Comparison of ENCODE assay signal across 34 cellular contexts in genomic region chr10:97760461-97761257, GRCh38. TPM values are rescaled to one million over a fixed set of nuclear protein-coding genes. Genes with fewer than 3 reads are reported as not detected.
DNase-seq lines count a peak whose midpoint lies in the region; ATAC-seq, FAIRE-seq and TF ChIP-seq lines count a peak whose summit lies in the region.
"Had no signal": no experiment of that assay in that cellular context is flagged by ENCODE, and none has a peak within 500 bp of the region (broad histone marks: within the 10 kb centered on the region; RNA-seq: fewer than 3 reads in every experiment).

No MANE protein-coding gene starts in this region.

- WGBS in K562 (ENCODE audit: insufficient coverage, low coverage, missing lambda C conversion rate) = 74% methylated on average over 7 of the region's 11 CpGs
- 86 to 89% methylated on average over 1 to 2 of the region's 11 CpGs for WGBS in gastroesophageal sphincter (ENCODE audit: low coverage in 1 of 2), 2 donors
- 93 to 94% methylated on average over 11 of the region's 11 CpGs for WGBS in sigmoid colon, 2 donors
- 93% methylated on average over 11 of the region's 11 CpGs for WGBS in smooth muscle cell (ENCODE audit: low lambda C conversion rate)

- H3K9me1 ChIP-seq in K562 (ENCODE audit: control insufficient read depth, insufficient read depth, low read length) = no peaks in the 10 kb centered on the region

- H3K9ac ChIP-seq in K562 (ENCODE audit: insufficient read depth in 1 of 2, low read depth in 2 of 2, low read length in 2 of 2) = no peak overlapping the region
- H3K9ac ChIP-seq in smooth muscle cell (ENCODE audit: low read depth) = no peak overlapping the region

- CTCF ChIA-PET in K562 (lab: Yijun Ruan, JAX; ENCODE audit: low intra/inter-chr PET ratio) = interaction anchor here (2.6 kb wide), 1 partner anchor 108 kb away, joined by 17 read pairs; no protein-coding TSS in a partner anchor

- TF ChIP-seq RAD21 in K562 (CRISPR knock-in tag; conservative IDR thresholded peaks at IDR 0.05 in 1 of 2, IDR thresholded peaks at IDR 0.05 in 1 of 2) = no peak

- no peak for TF ChIP-seq POLR2A in K562 (conservative IDR thresholded peaks at IDR 0.05)
- TF ChIP-seq POLR2A in gastroesophageal sphincter (IDR thresholded peaks at IDR 0.05) = no peak
- TF ChIP-seq POLR2A in sigmoid colon (IDR thresholded peaks at IDR 0.05) = no peak

- H3K27ac ChIP-seq in K562 (ENCODE audit: extremely low read depth, low read depth, low read length) = no peak overlapping the region
- peak overlapping the region in 3 of 4 donors; percentile 16 to 59 (median 47) for H3K27ac ChIP-seq in gastroesophageal sphincter
- peak overlapping the region in 3 of 4 donors; percentile 26 to 60 (median 43) for H3K27ac ChIP-seq in sigmoid colon
- no peak overlapping the region for H3K27ac ChIP-seq in smooth muscle cell (ENCODE audit: low read depth)
- H3K27ac ChIP-seq: 22Rv1, adrenal gland, C4-2B, SK-N-MC had no signal

- ATAC-seq in K562 (no peak), gastroesophageal sphincter (no peak), GM18519 (IDR thresholded peaks at IDR 0.05; ENCODE audit: low FRiP score, unreplicated experiment) (no peak)
- ATAC-seq: GM23338; naive thymus-derived CD4-positive, alpha-beta T cell; stimulated activated naive B cell treated with anti-CD40 and anti-IgM and Interleukin-4, amounts not matched to agents 10 μg/mL and 1 μg/mL and 100 μg/mL, for 72 hours had no signal

- H3F3A ChIP-seq in smooth muscle cell (ENCODE audit: low read depth) = no peaks in the 10 kb centered on the region

- TF ChIP-seq CTCF in K562 (IDR thresholded peaks at IDR 0.05 in 2 of 3, conservative IDR thresholded peaks at IDR 0.05 in 1 of 3; ENCODE audit: insufficient read depth in 2 of 3, low read depth in 1 of 3, low read length in 3 of 3) = no peak
- TF ChIP-seq CTCF in gastroesophageal sphincter (IDR thresholded peaks at IDR 0.05) = no peak
- no peak for TF ChIP-seq CTCF in sigmoid colon (IDR thresholded peaks at IDR 0.05)
- TF ChIP-seq CTCF in smooth muscle cell (IDR thresholded peaks at IDR 0.05; ENCODE audit: borderline replicate concordance, insufficient read depth, poor library complexity, severe bottlenecking) = no peak

- H2AFZ ChIP-seq in K562 (ENCODE audit: low read depth, low read length) = no peak overlapping the region
- no peak overlapping the region for H2AFZ ChIP-seq in smooth muscle cell (ENCODE audit: low read depth)
- H2AFZ ChIP-seq: GM23338 had no signal

- H4K20me1 ChIP-seq in K562 (replicated peaks; ENCODE audit: control insufficient read depth, insufficient read depth, low read length) (no peaks in the 10 kb centered on the region; the same call in 1 of the 2 replicates), smooth muscle cell (ENCODE audit: low read depth) (peaks cover 13% of the 10 kb centered on the region)

- in situ Hi-C loops in K562 (cut with MboI) = loop anchor here (25.0 kb wide), 1 partner anchor 102 kb away; no protein-coding TSS in a partner anchor

- H3K4me1 ChIP-seq in K562 (replicated peaks in 1 of 2; ENCODE audit: control insufficient read depth in 2 of 2, insufficient read depth in 2 of 2, low read length in 2 of 2) (peaks cover 0 to 6% of the 10 kb centered on the region in 2 experiments; a peak in 2 of 5 replicates), gastroesophageal sphincter (peaks cover 0 to 13% (median 0%) of the 10 kb centered on the region in 3 donors), sigmoid colon (no peaks in the 10 kb centered on the region), smooth muscle cell (ENCODE audit: low read depth) (peaks cover 13% of the 10 kb centered on the region)
- H3K4me1 ChIP-seq: adrenal gland had no signal

- no peak overlapping the region for H3K4me3 Mint-ChIP-seq in activated CD4-positive, alpha-beta T cell treated with anti-CD3 and anti-CD28 coated beads, Interleukin-2, amount 10 ng/mL, durations not matched to agents 24 days and 14 days
- H3K4me3 Mint-ChIP-seq in activated T-helper 2 cell treated with anti-CD3 and anti-CD28 coated beads, Interferon-gamma antibody, Interleukin-2, Interleukin-4, amounts not matched to agents 10 μg/mL and 5 μg/mL and 100 μg/mL, durations not matched to agents 14 hours and 24 hours and 36 hours (ENCODE audit: low read depth) = no peak overlapping the region
- H3K4me3 Mint-ChIP-seq: activated CD4-positive, alpha-beta memory T cell treated with anti-CD3 and anti-CD28 coated beads for 36 hours; GM23338; naive thymus-derived CD4-positive, alpha-beta T cell; stimulated activated naive B cell treated with anti-CD40 and anti-IgM and Interleukin-4, amounts not matched to agents 10 μg/mL and 1 μg/mL and 100 μg/mL, for 72 hours had no signal

- no peak for DNase-seq in activated CD4-positive, alpha-beta T cell treated with anti-CD3 and anti-CD28 coated beads, Interleukin-2, amount 10 ng/mL, durations not matched to agents 24 days and 14 days
- DNase-seq in activated CD4-positive, alpha-beta T cell treated with anti-CD3 and anti-CD28 coated beads for 48 hours = no peak
- DNase-seq in K562 (ENCODE audit: extremely low read depth in 1 of 4, low spot score in 3 of 4) (no peak), sigmoid colon (no peak), smooth muscle cell (lab: John Stamatoyannopoulos, UW; ENCODE audit: unreplicated experiment) (no peak)
- no peak for DNase-seq in activated T-helper 2 cell treated with anti-CD3 and anti-CD28 coated beads, Interferon-gamma antibody, Interleukin-2, Interleukin-4, amounts not matched to agents 10 μg/mL and 5 μg/mL and 100 μg/mL, durations not matched to agents 14 hours and 24 hours and 36 hours (ENCODE audit: low spot score)
- DNase-seq: activated CD4-positive, alpha-beta memory T cell treated with anti-CD3 and anti-CD28 coated beads for 36 hours; activated CD4-positive, CD25-positive, alpha-beta regulatory T cell; activated CD8-positive, alpha-beta memory T cell treated with anti-CD3 and anti-CD28 coated beads, Interleukin-2, amount 50 U/mL, for 4 hours; activated naive CD4-positive, alpha-beta T cell treated with Interleukin-2 at 50 U/mL for 16 hours; adrenal gland; COR-L47; DMS53; left ventricle myocardium superior; midbrain; naive thymus-derived CD4-positive, alpha-beta T cell; NCI-H1092 treated with DMSO at 0.1 percent for 48 hours; NCI-H1694 treated with DMSO at 0.1 percent for 48 hours; RPMI8226; stimulated activated naive B cell treated with anti-CD40 and anti-IgM and Interleukin-4, amounts not matched to agents 10 μg/mL and 1 μg/mL and 100 μg/mL, for 72 hours; T-helper 1 cell had no signal

- peaks cover 31% of the 10 kb centered on the region for H3K36me3 Mint-ChIP-seq in activated CD4-positive, alpha-beta T cell treated with anti-CD3 and anti-CD28 coated beads, Interleukin-2, amount 10 ng/mL, durations not matched to agents 24 days and 14 days (ENCODE audit: low read depth)
- H3K36me3 Mint-ChIP-seq in activated T-helper 2 cell treated with anti-CD3 and anti-CD28 coated beads, Interferon-gamma antibody, Interleukin-2, Interleukin-4, amounts not matched to agents 10 μg/mL and 5 μg/mL and 100 μg/mL, durations not matched to agents 14 hours and 24 hours and 36 hours (ENCODE audit: low read depth) = peaks cover 40% of the 10 kb centered on the region

- no peaks in the 10 kb centered on the region for H3K4me1 Mint-ChIP-seq in activated CD4-positive, alpha-beta T cell treated with anti-CD3 and anti-CD28 coated beads, Interleukin-2, amount 10 ng/mL, durations not matched to agents 24 days and 14 days
- H3K4me1 Mint-ChIP-seq in activated T-helper 2 cell treated with anti-CD3 and anti-CD28 coated beads, Interferon-gamma antibody, Interleukin-2, Interleukin-4, amounts not matched to agents 10 μg/mL and 5 μg/mL and 100 μg/mL, durations not matched to agents 14 hours and 24 hours and 36 hours (ENCODE audit: low read depth) = no peaks in the 10 kb centered on the region

- TF ChIP-seq EP300 in K562 (IDR thresholded peaks at IDR 0.05; ENCODE audit: low read length) (no peak), gastroesophageal sphincter (IDR thresholded peaks at IDR 0.05) (no peak), sigmoid colon (IDR thresholded peaks at IDR 0.05) (no peak)

- H3K79me2 ChIP-seq in K562 (ENCODE audit: control insufficient read depth, insufficient read depth, low read length) (no peaks in the 10 kb centered on the region), smooth muscle cell (ENCODE audit: low read depth) (no peaks in the 10 kb centered on the region)

- no peaks in the 10 kb centered on the region for H3K27me3 Mint-ChIP-seq in activated CD4-positive, alpha-beta T cell treated with anti-CD3 and anti-CD28 coated beads, Interleukin-2, amount 10 ng/mL, durations not matched to agents 24 days and 14 days
- H3K27me3 Mint-ChIP-seq in activated T-helper 2 cell treated with anti-CD3 and anti-CD28 coated beads, Interferon-gamma antibody, Interleukin-2, Interleukin-4, amounts not matched to agents 10 μg/mL and 5 μg/mL and 100 μg/mL, durations not matched to agents 14 hours and 24 hours and 36 hours (ENCODE audit: low read depth) = no peaks in the 10 kb centered on the region
- H3K27me3 Mint-ChIP-seq: activated CD4-positive, alpha-beta memory T cell treated with anti-CD3 and anti-CD28 coated beads for 36 hours; naive thymus-derived CD4-positive, alpha-beta T cell; stimulated activated naive B cell treated with anti-CD40 and anti-IgM and Interleukin-4, amounts not matched to agents 10 μg/mL and 1 μg/mL and 100 μg/mL, for 72 hours had no signal

- H3K9me3 ChIP-seq in K562 (replicated peaks; ENCODE audit: control insufficient read depth, insufficient read depth, low read depth, low read length) = no peaks in the 10 kb centered on the region
- H3K9me3 ChIP-seq in gastroesophageal sphincter = no peaks in the 10 kb centered on the region
- H3K9me3 ChIP-seq in sigmoid colon = no peaks in the 10 kb centered on the region
- no peaks in the 10 kb centered on the region for H3K9me3 ChIP-seq in smooth muscle cell (replicated peaks; ENCODE audit: low read depth)
- H3K9me3 ChIP-seq: adrenal gland had no signal

- intact Hi-C loops in activated CD4-positive, alpha-beta T cell treated with anti-CD3 and anti-CD28 coated beads, Interleukin-2, amount 10 ng/mL, durations not matched to agents 24 days and 14 days (cut with micrococcal nuclease) = no loop called here
- intact Hi-C loops in K562 (cut with micrococcal nuclease) (no loop called here), sigmoid colon (cut with DNase I) (no loop called here)
- intact Hi-C loops in activated T-helper 2 cell treated with anti-CD3 and anti-CD28 coated beads, Interferon-gamma antibody, Interleukin-2, Interleukin-4, amounts not matched to agents 10 μg/mL and 5 μg/mL and 100 μg/mL, durations not matched to agents 14 hours and 24 hours and 36 hours (cut with micrococcal nuclease) = no loop called here

- no peak for FAIRE-seq in K562 (lab: Jason Lieb, UNC)
- FAIRE-seq: bronchial epithelial cell, islet of Langerhans had no signal

- H3K4me3 ChIP-seq in K562 (no peak overlapping the region), gastroesophageal sphincter (no peak overlapping the region), sigmoid colon (no peak overlapping the region), smooth muscle cell (no peak overlapping the region)
- H3K4me3 ChIP-seq: adrenal gland, GM23338, SK-N-MC had no signal

- BruUV-seq in K562 (replicated peaks; lab: Mats Ljungman, UMichigan) = TSS peak; percentile 17

- H3K9me3 Mint-ChIP-seq in activated CD4-positive, alpha-beta T cell treated with anti-CD3 and anti-CD28 coated beads, Interleukin-2, amount 10 ng/mL, durations not matched to agents 24 days and 14 days = no peaks in the 10 kb centered on the region
- H3K9me3 Mint-ChIP-seq in activated T-helper 2 cell treated with anti-CD3 and anti-CD28 coated beads, Interferon-gamma antibody, Interleukin-2, Interleukin-4, amounts not matched to agents 10 μg/mL and 5 μg/mL and 100 μg/mL, durations not matched to agents 14 hours and 24 hours and 36 hours = no peaks in the 10 kb centered on the region
- H3K9me3 Mint-ChIP-seq: activated CD4-positive, alpha-beta memory T cell treated with anti-CD3 and anti-CD28 coated beads for 36 hours; GM23338; naive thymus-derived CD4-positive, alpha-beta T cell; stimulated activated naive B cell treated with anti-CD40 and anti-IgM and Interleukin-4, amounts not matched to agents 10 μg/mL and 1 μg/mL and 100 μg/mL, for 72 hours had no signal

- POLR2A ChIA-PET in K562 (lab: Yijun Ruan, JAX) = no interaction called here

- H3K27ac Mint-ChIP-seq in activated CD4-positive, alpha-beta T cell treated with anti-CD3 and anti-CD28 coated beads, Interleukin-2, amount 10 ng/mL, durations not matched to agents 24 days and 14 days = peak overlapping the region; percentile 34
- no peak overlapping the region for H3K27ac Mint-ChIP-seq in activated T-helper 2 cell treated with anti-CD3 and anti-CD28 coated beads, Interferon-gamma antibody, Interleukin-2, Interleukin-4, amounts not matched to agents 10 μg/mL and 5 μg/mL and 100 μg/mL, durations not matched to agents 14 hours and 24 hours and 36 hours
- H3K27ac Mint-ChIP-seq: activated CD4-positive, alpha-beta memory T cell treated with anti-CD3 and anti-CD28 coated beads for 36 hours; stimulated activated naive B cell treated with anti-CD40 and anti-IgM and Interleukin-4, amounts not matched to agents 10 μg/mL and 1 μg/mL and 100 μg/mL, for 72 hours had no signal

- H3K36me3 ChIP-seq in K562 (ENCODE audit: control insufficient read depth, insufficient read depth, low read length) (peaks cover 45% of the 10 kb centered on the region; the same call in 2 of the 3 replicates), gastroesophageal sphincter (peaks cover 0 to 74% of the 10 kb centered on the region in 2 donors), sigmoid colon (peaks cover 8 to 56% (median 37%) of the 10 kb centered on the region in 4 donors), smooth muscle cell (ENCODE audit: low read depth) (no peaks in the 10 kb centered on the region)

- H3K4me2 ChIP-seq in K562 (ENCODE audit: insufficient read depth, low read length) (no peak overlapping the region), smooth muscle cell (no peak overlapping the region)
- H3K4me2 ChIP-seq: GM23338 had no signal

- H3K27me3 ChIP-seq in K562 (ENCODE audit: control insufficient read depth in 2 of 2, insufficient read depth in 2 of 2, low read length in 2 of 2) (no peaks in the 10 kb centered on the region), gastroesophageal sphincter (no peaks in the 10 kb centered on the region), sigmoid colon (no peaks in the 10 kb centered on the region), smooth muscle cell (ENCODE audit: low read depth) (no peaks in the 10 kb centered on the region)
- H3K27me3 ChIP-seq: adrenal gland had no signal

RNA-seq across cellular contexts. Expression of gene SFRP5, which starts 11.1 kb away (rescaled TPM):
- not detected in 2 replicates for total RNA-seq in activated CD4-positive, alpha-beta T cell treated with anti-CD3 and anti-CD28 coated beads, Interleukin-2, amount 10 ng/mL, durations not matched to agents 24 days and 14 days
- total RNA-seq in K562 (2011; cell fraction: chromatin; rRNA removed; ENCODE audit: low replicate concordance) = not detected in 2 replicates
- total RNA-seq in K562 (2011; cell fraction: nucleolus; rRNA removed) = 0.17 TPM in 1 of 2 replicates, not detected in the other
- 0.37 and 0.46 TPM in 2 replicates for total RNA-seq in K562 (2011; cell fraction: nucleoplasm; rRNA removed)
- total RNA-seq in K562 (2014; rRNA removed) = 0.08 TPM in 1 of 2 replicates, not detected in the other
- total RNA-seq in K562 (2014; rRNA removed; fragmentation: Illumina TruSeq; extraction: Trizol) = 0.07 TPM in 1 of 2 replicates, not detected in the other
- 0.11 TPM in 1 of 2 replicates, not detected in the other for total RNA-seq in K562 (2015; rRNA removed; fragmentation: Illumina TruSeq; extraction: Trizol)
- total RNA-seq in K562 (2021) = 0.29 and 0.40 TPM in 2 replicates
- 0.18 and 0.68 TPM in 2 replicates for polyA plus RNA-seq in K562 (2011; rRNA removed)
- polyA plus RNA-seq in K562 (2011; cell fraction: cytosol; rRNA removed) = 0.40 and 0.69 TPM in 2 replicates
- 0.11 and 0.24 TPM in 2 replicates for polyA plus RNA-seq in K562 (2011; cell fraction: nucleus; rRNA removed)
- 0.15 and 0.18 TPM in 2 replicates for polyA plus RNA-seq in K562 (2012)
- 0.10 and 0.12 TPM in 2 replicates for polyA plus RNA-seq in K562 (2014; fragmentation: Illumina TruSeq; extraction: Trizol)
- not detected for polyA plus RNA-seq in K562 (2014; fragmentation: Nextera tagmentation; extraction: Ambion mirVana)
- 0.16 and 0.18 TPM in 2 replicates for polyA plus RNA-seq in K562 (2014; rRNA removed)
- 0.27 TPM in 1 of 2 replicates, not detected in the other for polyA minus RNA-seq in K562 (2011; rRNA and poly(A)+ RNA removed)
- polyA minus RNA-seq in K562 (2011; cell fraction: cytosol; rRNA and poly(A)+ RNA removed) = 0.91 TPM in 1 of 2 replicates, not detected in the other
- 0.22 and 0.27 TPM in 2 replicates for polyA minus RNA-seq in K562 (2011; cell fraction: nucleus; rRNA and poly(A)+ RNA removed)
- 10 to 100 TPM; 11.9 to 34.4 (median 18.2) TPM for total RNA-seq in gastroesophageal sphincter
- total RNA-seq in sigmoid colon = 10 to 100 TPM in 3 of 4 donors, 1 to 10 TPM in 1; 9.9 to 24.6 (median 21.4) TPM
- polyA plus RNA-seq in sigmoid colon = 1 to 10 TPM in 1 of 3 donors, under 1 TPM in 2; 0.46 to 5.0 (median 0.60) TPM
- not detected in 2 replicates for total RNA-seq in smooth muscle cell
- polyA plus RNA-seq in smooth muscle cell = 0.11 and 0.12 TPM in 2 replicates
- total RNA-seq in activated T-helper 2 cell treated with anti-CD3 and anti-CD28 coated beads, Interferon-gamma antibody, Interleukin-2, Interleukin-4, amounts not matched to agents 10 μg/mL and 5 μg/mL and 100 μg/mL, durations not matched to agents 14 hours and 24 hours and 36 hours = not detected in 2 replicates
- total RNA-seq: activated CD4-positive, alpha-beta memory T cell treated with anti-CD3 and anti-CD28 coated beads for 36 hours; bronchial epithelial cell; epithelial cell of proximal tubule; G401; MCF 10A; NCI-H460; pulmonary artery endothelial cell had no signal

RNA-seq across cellular contexts. Expression of gene ZFYVE27, which starts 23.7 kb away (rescaled TPM):
- 38.1 and 42.2 TPM in 2 replicates for total RNA-seq in activated CD4-positive, alpha-beta T cell treated with anti-CD3 and anti-CD28 coated beads, Interleukin-2, amount 10 ng/mL, durations not matched to agents 24 days and 14 days
- total RNA-seq in K562 (2011; cell fraction: chromatin; rRNA removed; ENCODE audit: low replicate concordance) = 62.2 and 122 TPM in 2 replicates
- total RNA-seq in K562 (2011; cell fraction: nucleolus; rRNA removed) = 80.7 and 95.2 TPM in 2 replicates
- total RNA-seq in K562 (2011; cell fraction: nucleoplasm; rRNA removed) = 68.9 and 79.6 TPM in 2 replicates
- total RNA-seq in K562 (2014; rRNA removed) (15.3 and 16.6 TPM in 2 replicates), K562 (2014; rRNA removed; fragmentation: Illumina TruSeq; extraction: Trizol) (8.8 and 12.5 TPM in 2 replicates), K562 (2015; rRNA removed; fragmentation: Illumina TruSeq; extraction: Trizol) (13.3 and 13.9 TPM in 2 replicates), K562 (2021) (21.4 and 24.0 TPM in 2 replicates), gastroesophageal sphincter (10 to 100 TPM in 3 of 4 donors, 1 to 10 TPM in 1; 6.7 to 24.2 (median 19.2) TPM), sigmoid colon (10 to 100 TPM in 3 of 4 donors, 1 to 10 TPM in 1; 8.9 to 15.9 (median 12.4) TPM), smooth muscle cell (7.0 and 9.7 TPM in 2 replicates)
- polyA plus RNA-seq in K562 (2011; rRNA removed) (21.4 and 22.2 TPM in 2 replicates), K562 (2014; fragmentation: Illumina TruSeq; extraction: Trizol) (15.6 and 16.5 TPM in 2 replicates), K562 (2014; fragmentation: Nextera tagmentation; extraction: Ambion mirVana) (1 to 10 TPM in 1 of 2 experiments, under 1 TPM in 1; 0.81 to 1.2 TPM), K562 (2014; rRNA removed) (21.9 and 24.3 TPM in 2 replicates), sigmoid colon (10 to 100 TPM in 1 of 3 donors, 1 to 10 TPM in 2; 7.2 to 42.2 (median 7.9) TPM), smooth muscle cell (11.4 and 14.0 TPM in 2 replicates)
- 18.6 TPM in 2 replicates for polyA plus RNA-seq in K562 (2011; cell fraction: cytosol; rRNA removed)
- 68.2 and 69.3 TPM in 2 replicates for polyA plus RNA-seq in K562 (2011; cell fraction: nucleus; rRNA removed)
- 12.7 and 25.0 TPM in 2 replicates for polyA plus RNA-seq in K562 (2012)
- 13.3 TPM in 2 replicates for polyA minus RNA-seq in K562 (2011; rRNA and poly(A)+ RNA removed)
- polyA minus RNA-seq in K562 (2011; cell fraction: cytosol; rRNA and poly(A)+ RNA removed) = 8.4 and 12.6 TPM in 2 replicates
- 23.8 and 27.5 TPM in 2 replicates for polyA minus RNA-seq in K562 (2011; cell fraction: nucleus; rRNA and poly(A)+ RNA removed)
- 35.0 and 40.2 TPM in 2 replicates for total RNA-seq in activated T-helper 2 cell treated with anti-CD3 and anti-CD28 coated beads, Interferon-gamma antibody, Interleukin-2, Interleukin-4, amounts not matched to agents 10 μg/mL and 5 μg/mL and 100 μg/mL, durations not matched to agents 14 hours and 24 hours and 36 hours

RNA-seq across cellular contexts. Expression of gene MARVELD1, which starts 47.1 kb away (rescaled TPM):
- 4.6 and 5.6 TPM in 2 replicates for total RNA-seq in activated CD4-positive, alpha-beta T cell treated with anti-CD3 and anti-CD28 coated beads, Interleukin-2, amount 10 ng/mL, durations not matched to agents 24 days and 14 days
- 10.2 and 12.9 TPM in 2 replicates for total RNA-seq in K562 (2011; cell fraction: chromatin; rRNA removed; ENCODE audit: low replicate concordance)
- total RNA-seq in K562 (2011; cell fraction: nucleolus; rRNA removed) = 11.7 and 12.0 TPM in 2 replicates
- total RNA-seq in K562 (2011; cell fraction: nucleoplasm; rRNA removed) = 13.0 and 16.5 TPM in 2 replicates
- total RNA-seq in K562 (2014; rRNA removed) = 2.8 and 5.6 TPM in 2 replicates
- 4.2 and 5.3 TPM in 2 replicates for total RNA-seq in K562 (2014; rRNA removed; fragmentation: Illumina TruSeq; extraction: Trizol)
- 5.7 and 7.1 TPM in 2 replicates for total RNA-seq in K562 (2015; rRNA removed; fragmentation: Illumina TruSeq; extraction: Trizol)
- total RNA-seq in K562 (2021) = 9.8 and 9.9 TPM in 2 replicates
- 9.5 and 14.7 TPM in 2 replicates for polyA plus RNA-seq in K562 (2011; rRNA removed)
- 12.4 and 14.2 TPM in 2 replicates for polyA plus RNA-seq in K562 (2011; cell fraction: cytosol; rRNA removed)
- polyA plus RNA-seq in K562 (2011; cell fraction: nucleus; rRNA removed) = 15.4 and 25.9 TPM in 2 replicates
- 9.1 and 11.3 TPM in 2 replicates for polyA plus RNA-seq in K562 (2012)
- 8.9 and 12.5 TPM in 2 replicates for polyA plus RNA-seq in K562 (2014; fragmentation: Illumina TruSeq; extraction: Trizol)
- polyA plus RNA-seq in K562 (2014; fragmentation: Nextera tagmentation; extraction: Ambion mirVana) = 1 to 10 TPM; 2.7 to 3.6 TPM
- polyA plus RNA-seq in K562 (2014; rRNA removed) = 5.3 and 6.5 TPM in 2 replicates
- polyA minus RNA-seq in K562 (2011; rRNA and poly(A)+ RNA removed) = 4.9 and 7.2 TPM in 2 replicates
- polyA minus RNA-seq in K562 (2011; cell fraction: cytosol; rRNA and poly(A)+ RNA removed) = 7.1 and 7.8 TPM in 2 replicates
- polyA minus RNA-seq in K562 (2011; cell fraction: nucleus; rRNA and poly(A)+ RNA removed) = 2.6 and 4.8 TPM in 2 replicates
- 100 to 1,000 TPM in 1 of 4 donors, 10 to 100 TPM in 3; 33.8 to 126 (median 58.7) TPM for total RNA-seq in gastroesophageal sphincter
- 10 to 100 TPM; 17.3 to 40.7 (median 22.0) TPM for total RNA-seq in sigmoid colon
- polyA plus RNA-seq in sigmoid colon = 10 to 100 TPM; 16.2 to 22.2 (median 16.7) TPM
- total RNA-seq in smooth muscle cell = 46.3 and 58.4 TPM in 2 replicates
- 95.5 and 132 TPM in 2 replicates for polyA plus RNA-seq in smooth muscle cell
- 5.6 and 6.5 TPM in 2 replicates for total RNA-seq in activated T-helper 2 cell treated with anti-CD3 and anti-CD28 coated beads, Interferon-gamma antibody, Interleukin-2, Interleukin-4, amounts not matched to agents 10 μg/mL and 5 μg/mL and 100 μg/mL, durations not matched to agents 14 hours and 24 hours and 36 hours

Comparison
In these comparisons a context has a peak if more than half of its experiments do, and no peak if none do; other contexts are left out.
1. H3K27ac ChIP-seq: peak in gastroesophageal sphincter (3 of 4) and sigmoid colon (3 of 4); none in K562 (single experiment) and smooth muscle cell (single experiment).
2. RNA of gene SFRP5, which starts 11.1 kb away (total RNA-seq): 9.9 to 24.6 TPM in sigmoid colon and 11.9 to 34.4 TPM in gastroesophageal sphincter; 0.07 to 0.46 TPM in K562, not detected in activated CD4-positive, alpha-beta T cell treated with anti-CD3 and anti-CD28 coated beads, Interleukin-2, amount 10 ng/mL, durations not matched to agents 24 days and 14 days, not detected in smooth muscle cell and not detected in activated T-helper 2 cell treated with anti-CD3 and anti-CD28 coated beads, Interferon-gamma antibody, Interleukin-2, Interleukin-4, amounts not matched to agents 10 μg/mL and 5 μg/mL and 100 μg/mL, durations not matched to agents 14 hours and 24 hours and 36 hours; every median in the first group is over 4 times any median in the second.